Comparison of ENCODE assay signal across 12 cellular contexts in the genomic region with DNA sequence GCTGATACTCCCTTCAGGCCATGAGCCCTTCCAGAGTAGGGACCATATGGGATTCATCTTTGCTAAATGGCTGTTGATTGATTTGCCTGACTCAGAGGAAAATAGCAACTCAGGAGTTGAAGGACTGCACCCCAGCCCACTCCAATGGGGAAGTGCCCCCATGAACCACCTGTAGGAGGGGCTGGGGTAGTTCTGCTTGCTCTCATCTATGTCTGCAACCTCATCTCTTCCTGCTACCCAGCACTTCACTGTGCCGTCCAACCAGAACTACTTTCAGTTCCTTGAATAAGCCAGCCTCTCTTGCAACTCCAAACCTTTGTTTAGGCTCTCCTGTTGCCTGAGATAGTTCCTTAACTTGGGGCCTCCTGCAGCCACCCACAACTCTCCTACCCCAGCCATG. TPM values are rescaled to one million over a fixed set of nuclear protein-coding genes. Genes with fewer than 3 reads are reported as not detected.
DNase-seq lines count a peak whose midpoint lies in the region; ATAC-seq, FAIRE-seq and TF ChIP-seq lines count a peak whose summit lies in the region.
"Had no signal": no experiment of that assay in that cellular context is flagged by ENCODE, and none has a peak within 500 bp of the region (broad histone marks: within the 10 kb centered on the region; RNA-seq: fewer than 3 reads in every experiment).

No MANE protein-coding gene starts in this region.

- no peaks in the 10 kb centered on the region for H3K9me2 ChIP-seq in MM.1S (replicated peaks; ENCODE audit: insufficient read depth, low read length)

- no peak overlapping the region for H3K27ac ChIP-seq in MM.1S (ENCODE audit: low read length)
- H3K27ac ChIP-seq in body of pancreas = no peak overlapping the region

- no peaks in the 10 kb centered on the region for H4K20me1 ChIP-seq in MM.1S (ENCODE audit: insufficient read depth, low read length)

- H3K27me3 ChIP-seq in MM.1S (replicated peaks; ENCODE audit: insufficient read depth, low read length) = no peaks in the 10 kb centered on the region
- H3K27me3 ChIP-seq in body of pancreas = no peaks in the 10 kb centered on the region

- H3K4me3 ChIP-seq in MM.1S (ENCODE audit: low read length) (no peak overlapping the region), body of pancreas (no peak overlapping the region)

- DNase-seq in GM19239 (ENCODE audit: insufficient read length, low spot score) (no peak), MM.1S (no peak), pons (ENCODE audit: low spot score) (peak; percentile 55), body of pancreas (no peak), GM03348 (ENCODE audit: low spot score) (no peak), SHP77 (lab: John Stamatoyannopoulos, UW) (no peak), NCI-H526 treated with DMSO at 0.1 percent for 48 hours (lab: John Stamatoyannopoulos, UW) (no peak)
- DNase-seq: activated naive CD4-positive, alpha-beta T cell; DMS79 treated with DMSO at 0.1 percent for 48 hours; NCI-H1105 had no signal

- 0 out of 2 replicates have a peak overlapping the region, but pooled peaks have one; percentile 17 for H2AFZ ChIP-seq in MM.1S (ENCODE audit: low read length)

- WGBS in body of pancreas, 2 donors = 75 to 76% methylated on average over 1 of the region's 1 CpG

- H3K36me3 ChIP-seq in MM.1S (replicated peaks; ENCODE audit: insufficient read depth, low read length) (no peaks in the 10 kb centered on the region), body of pancreas (replicated peaks in 1 of 2; ENCODE audit: insufficient read depth in 1 of 2, low read depth in 2 of 2) (peaks cover 0 to 1% of the 10 kb centered on the region in 2 donors)

- no peak for TF ChIP-seq CTCF in MM.1S (IDR thresholded peaks at IDR 0.05; ENCODE audit: low read length)
- no peak for TF ChIP-seq CTCF in body of pancreas (IDR thresholded peaks at IDR 0.05)

- H3K4me2 ChIP-seq in MM.1S (ENCODE audit: low read depth, low read length) = no peak overlapping the region

- TF ChIP-seq POLR2A in body of pancreas (IDR thresholded peaks at IDR 0.05) = no peak

- ATAC-seq in HG02870 (IDR thresholded peaks at IDR 0.05; ENCODE audit: unreplicated experiment) (peak; percentile 91), body of pancreas (no peak)
- ATAC-seq: WTC11 had no signal

- H3F3A ChIP-seq in MM.1S (ENCODE audit: insufficient read depth, low read length) = no peaks in the 10 kb centered on the region

- H3K4me1 ChIP-seq in MM.1S (ENCODE audit: low read length) (0 out of 2 replicates have a peak, but pooled peaks cover 4% of the 10 kb centered on the region), body of pancreas (no peaks in the 10 kb centered on the region)

- no peaks in the 10 kb centered on the region for H3K79me2 ChIP-seq in MM.1S (ENCODE audit: low read length)

- no peak overlapping the region for H3K9ac ChIP-seq in MM.1S (ENCODE audit: low read length)

- intact Hi-C loops in body of pancreas (cut with DNase I) = no loop called here

- FAIRE-seq in GM19239 (lab: Jason Lieb, UNC) = peak; percentile 73

- H3K9me3 ChIP-seq in MM.1S (replicated peaks; ENCODE audit: insufficient read depth, low read length) (no peaks in the 10 kb centered on the region), body of pancreas (no peaks in the 10 kb centered on the region)

RNA-seq across cellular contexts. Expression of a gene that starts 26.6 kb away (rescaled TPM):
- total RNA-seq in body of pancreas = 1 to 10 TPM; 2.3 to 8.6 TPM
